In genomic region chr7:101076183-101076582, GRCh38 we compare ENCODE assay signal across 4 cellular contexts. TPM values are rescaled to one million over a fixed set of nuclear protein-coding genes. Genes with fewer than 3 reads are reported as not detected.
"Had no signal": no experiment of that assay in that cellular context is flagged by ENCODE, and none has a peak within 500 bp of the region (broad histone marks: within the 10 kb centered on the region; RNA-seq: fewer than 3 reads in every experiment).

No MANE protein-coding gene starts in this region.

RNA-seq across cellular contexts. Expression of gene SERPINE1, which starts 50.7 kb away (rescaled TPM):
- polyA plus RNA-seq: IgD-negative memory B cell had no signal

RNA-seq across cellular contexts. Expression of gene MUC17, which starts 56.3 kb away (rescaled TPM):
- total RNA-seq: GM23248, H4, H7 had no signal
- polyA plus RNA-seq: GM23248, IgD-negative memory B cell had no signal
